8 cellular contexts compared by ENCODE assay signal in genomic region chr6:99520855-99521556, GRCh38. TPM values are rescaled to one million over a fixed set of nuclear protein-coding genes. Genes with fewer than 3 reads are reported as not detected.
A peak's percentile ranks its signal among the peaks of the same experiment; 100 is the strongest.
DNase-seq lines count a peak whose midpoint lies in the region; ATAC-seq and TF ChIP-seq lines count a peak whose summit lies in the region.

No MANE protein-coding gene starts in this region.

- peak; percentile 81 for TF ChIP-seq CTCF in colonic mucosa (IDR thresholded peaks at IDR 0.05)

- peaks cover 6% of the 10 kb centered on the region for H3K4me1 ChIP-seq in CD4-positive, CD25-positive, alpha-beta regulatory T cell (ENCODE audit: control insufficient read depth, insufficient read depth, low read length, poor library complexity, severe bottlenecking)
- H3K4me1 ChIP-seq in colonic mucosa, result no peaks in the 10 kb centered on the region

- no peaks in the 10 kb centered on the region for H3K36me3 ChIP-seq in CD4-positive, CD25-positive, alpha-beta regulatory T cell (ENCODE audit: control insufficient read depth, insufficient read depth, low read length)
- H3K36me3 ChIP-seq in colonic mucosa, result no peaks in the 10 kb centered on the region

- no peaks in the 10 kb centered on the region for H3K9me3 ChIP-seq in CD4-positive, CD25-positive, alpha-beta regulatory T cell (ENCODE audit: control insufficient read depth in 2 of 2, low read length in 2 of 2)
- no peaks in the 10 kb centered on the region for H3K9me3 ChIP-seq in colonic mucosa

- intact Hi-C loops in activated CD4-positive, alpha-beta T cell treated with anti-CD3 and anti-CD28 coated beads, Interleukin-2, amount 10 ng/mL, durations not matched to agents 24 days and 14 days (cut with micrococcal nuclease), result loop anchor here (1.0 to 5.0 kb wide), 4 partner anchors 47 to 1361 kb away; partner anchors contain the start of genes ASCC3, CCNC and PNISR
- intact Hi-C loops in colonic mucosa (cut with DNase I), result loop anchor here (5.0 kb wide), 1 partner anchor 51 kb away; no protein-coding TSS in a partner anchor

- H3K4me1 Mint-ChIP-seq in CD4-positive, CD25-positive, alpha-beta regulatory T cell, result peaks cover 6 to 32% (median 22%) of the 10 kb centered on the region in 4 donors
- peaks cover 19% of the 10 kb centered on the region for H3K4me1 Mint-ChIP-seq in activated CD4-positive, alpha-beta T cell treated with anti-CD3 and anti-CD28 coated beads, Interleukin-2, amount 10 ng/mL, durations not matched to agents 24 days and 14 days

- peaks cover 2% of the 10 kb centered on the region for H3K27me3 ChIP-seq in CD4-positive, CD25-positive, alpha-beta regulatory T cell (ENCODE audit: control insufficient read depth, insufficient read depth, low read length)
- H3K27me3 ChIP-seq in colonic mucosa, result no peaks in the 10 kb centered on the region

- H3K4me3 ChIP-seq in CD4-positive, CD25-positive, alpha-beta regulatory T cell (ENCODE audit: low read depth, low read length), result peak overlapping the region; percentile 89
- H3K4me3 ChIP-seq in colonic mucosa, result peak overlapping the region; percentile 62

- no peaks in the 10 kb centered on the region for H3K36me3 Mint-ChIP-seq in CD4-positive, CD25-positive, alpha-beta regulatory T cell
- peaks cover 7% of the 10 kb centered on the region for H3K36me3 Mint-ChIP-seq in activated CD4-positive, alpha-beta T cell treated with anti-CD3 and anti-CD28 coated beads, Interleukin-2, amount 10 ng/mL, durations not matched to agents 24 days and 14 days (ENCODE audit: low read depth)

- peak; percentile 80 to 87 for ATAC-seq in CD4-positive, CD25-positive, alpha-beta regulatory T cell (ENCODE audit: low read depth in 2 of 2)
- ATAC-seq in GM19328 (IDR thresholded peaks at IDR 0.05; ENCODE audit: unreplicated experiment), result peak; percentile 95
- peak; percentile 91 for ATAC-seq in HG03460 (IDR thresholded peaks at IDR 0.05; ENCODE audit: unreplicated experiment)

- H3K27ac ChIP-seq in CD4-positive, CD25-positive, alpha-beta regulatory T cell (ENCODE audit: insufficient read depth, low read length, poor library complexity, severe bottlenecking), result peak overlapping the region; percentile 72
- H3K27ac ChIP-seq in colonic mucosa, result peak overlapping the region; percentile 91

- H3K9ac ChIP-seq in colonic mucosa (ENCODE audit: low read depth in 2 of 2, low read length in 2 of 2), result peak overlapping the region; percentile 93 to 95

- peak overlapping the region; percentile 93 to 99 (median 98) for H3K27ac Mint-ChIP-seq in CD4-positive, CD25-positive, alpha-beta regulatory T cell
- H3K27ac Mint-ChIP-seq in activated CD4-positive, alpha-beta T cell treated with anti-CD3 and anti-CD28 coated beads, Interleukin-2, amount 10 ng/mL, durations not matched to agents 24 days and 14 days, result peak overlapping the region; percentile 99

- peak; percentile 46 to 87 (median 68) for DNase-seq in CD4-positive, CD25-positive, alpha-beta regulatory T cell
- DNase-seq in NCI-H524 treated with DMSO at 0.1 percent for 48 hours (lab: John Stamatoyannopoulos, UW) (peak; percentile 21), colonic mucosa (peak; percentile 88), left kidney (ENCODE audit: low read depth, low spot score) (peak; percentile 95)
- DNase-seq in activated CD4-positive, alpha-beta T cell treated with anti-CD3 and anti-CD28 coated beads, Interleukin-2, amount 10 ng/mL, durations not matched to agents 24 days and 14 days, result peak; percentile 93
- peak; percentile 75 to 76 for DNase-seq in stimulated activated CD4-positive, alpha-beta T cell treated with anti-CD3 and anti-CD28 coated beads, Interleukin-2, amount 100 ng/mL, for 24 hours

- peaks cover 21% of the 10 kb centered on the region for H3K27me3 Mint-ChIP-seq in CD4-positive, CD25-positive, alpha-beta regulatory T cell
- peaks cover 11% of the 10 kb centered on the region for H3K27me3 Mint-ChIP-seq in activated CD4-positive, alpha-beta T cell treated with anti-CD3 and anti-CD28 coated beads, Interleukin-2, amount 10 ng/mL, durations not matched to agents 24 days and 14 days

- peak overlapping the region; percentile 95 to 98 (median 96) for H3K4me3 Mint-ChIP-seq in CD4-positive, CD25-positive, alpha-beta regulatory T cell
- H3K4me3 Mint-ChIP-seq in activated CD4-positive, alpha-beta T cell treated with anti-CD3 and anti-CD28 coated beads, Interleukin-2, amount 10 ng/mL, durations not matched to agents 24 days and 14 days, result peak overlapping the region; percentile 99

- peaks cover 0 to under 1% (median 0%) of the 10 kb centered on the region in 7 donors for H3K9me3 Mint-ChIP-seq in CD4-positive, CD25-positive, alpha-beta regulatory T cell
- no peaks in the 10 kb centered on the region for H3K9me3 Mint-ChIP-seq in activated CD4-positive, alpha-beta T cell treated with anti-CD3 and anti-CD28 coated beads, Interleukin-2, amount 10 ng/mL, durations not matched to agents 24 days and 14 days

RNA-seq across cellular contexts. Expression of gene USP45, which starts 5.8 kb away (rescaled TPM):
- total RNA-seq in CD4-positive, CD25-positive, alpha-beta regulatory T cell, result 6.0 TPM
- polyA plus RNA-seq in CD4-positive, CD25-positive, alpha-beta regulatory T cell, result 1 to 10 TPM; 2.6 to 4.5 (median 3.3) TPM
- 17.9 and 21.8 TPM in 2 replicates for total RNA-seq in activated CD4-positive, alpha-beta T cell treated with anti-CD3 and anti-CD28 coated beads, Interleukin-2, amount 10 ng/mL, durations not matched to agents 24 days and 14 days
- 10 to 100 TPM; 11.0 to 16.0 TPM for total RNA-seq in colonic mucosa

RNA-seq across cellular contexts. Expression of gene CCNC, which starts 47.5 kb away (rescaled TPM):
- 32.3 TPM for total RNA-seq in CD4-positive, CD25-positive, alpha-beta regulatory T cell
- polyA plus RNA-seq in CD4-positive, CD25-positive, alpha-beta regulatory T cell, result 10 to 100 TPM; 37.8 to 48.6 (median 47.3) TPM
- total RNA-seq in activated CD4-positive, alpha-beta T cell treated with anti-CD3 and anti-CD28 coated beads, Interleukin-2, amount 10 ng/mL, durations not matched to agents 24 days and 14 days, result 49.6 and 56.0 TPM in 2 replicates
- 10 to 100 TPM; 41.1 to 50.7 TPM for total RNA-seq in colonic mucosa

Comparison
In these comparisons a context has a peak if more than half of its experiments do, and no peak if none do; other contexts are left out.
1. Peak in every context shown above with its lines: DNase-seq, ATAC-seq, H3K4me3 ChIP-seq and H3K27ac ChIP-seq.
2. DNase-seq: peak in every context shown above with its lines; median percentile 95 in left kidney; 93 in activated CD4-positive, alpha-beta T cell treated with anti-CD3 and anti-CD28 coated beads, Interleukin-2, amount 10 ng/mL, durations not matched to agents 24 days and 14 days; 88 in colonic mucosa; 76 in stimulated activated CD4-positive, alpha-beta T cell treated with anti-CD3 and anti-CD28 coated beads, Interleukin-2, amount 100 ng/mL, for 24 hours; 68 in CD4-positive, CD25-positive, alpha-beta regulatory T cell; 21 in NCI-H524 treated with DMSO at 0.1 percent for 48 hours.